Comparison of ENCODE assay signal across 2 cellular contexts in the genomic region with DNA sequence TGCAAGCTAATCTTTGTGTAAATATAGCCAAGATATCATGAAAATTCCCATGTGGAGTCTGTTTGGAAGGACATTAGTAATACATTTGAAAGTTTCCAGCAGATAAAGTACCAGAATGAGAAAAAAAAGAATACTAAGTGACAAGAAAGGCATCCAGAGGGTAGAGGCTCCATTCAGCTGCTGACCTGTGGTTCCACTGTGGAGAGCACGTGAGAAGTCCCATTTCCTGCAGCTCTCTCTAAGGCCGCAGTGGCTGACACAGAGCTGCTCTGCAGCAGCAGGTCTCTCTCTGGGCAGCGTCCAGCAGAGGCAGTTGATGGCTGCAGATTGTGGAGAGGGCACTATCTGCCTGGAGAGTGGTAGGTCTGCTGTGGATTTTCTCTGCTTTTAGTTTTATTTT.
TF ChIP-seq lines count a peak whose summit lies in the region.

No MANE protein-coding gene starts in this region.

TF ChIP-seq in IMR-90, 13 proteins besides CTCF, POLR2A, EP300 and RAD21:
- peak; percentile 62; the same call in 1 of the 2 replicates for TF ChIP-seq BHLHE40 (IDR thresholded peaks at IDR 0.05; ENCODE audit: low read depth, low read length)
- TF ChIP-seq MXI1 (IDR thresholded peaks at IDR 0.05; ENCODE audit: borderline replicate concordance, low read depth, low read length) = no peak

TF ChIP-seq in HepG2, 621 proteins besides CTCF, POLR2A, EP300 and RAD21:
- TF ChIP-seq MYNN (CRISPR knock-in tag; IDR thresholded peaks at IDR 0.05; ENCODE audit: low read depth) = no peak
- TF ChIP-seq RBM39 (IDR thresholded peaks at IDR 0.05; ENCODE audit: low read depth, low read length, poor library complexity, severe bottlenecking) = no peak
- no peak for TF ChIP-seq NKX3-1 (CRISPR knock-in tag; IDR thresholded peaks at IDR 0.05)
- TF ChIP-seq ZNF737 (CRISPR knock-in tag; IDR thresholded peaks at IDR 0.05; ENCODE audit: borderline replicate concordance) = no peak
TF ChIP-seq in HepG2: peak in this region for 0.
